In the genomic region with DNA sequence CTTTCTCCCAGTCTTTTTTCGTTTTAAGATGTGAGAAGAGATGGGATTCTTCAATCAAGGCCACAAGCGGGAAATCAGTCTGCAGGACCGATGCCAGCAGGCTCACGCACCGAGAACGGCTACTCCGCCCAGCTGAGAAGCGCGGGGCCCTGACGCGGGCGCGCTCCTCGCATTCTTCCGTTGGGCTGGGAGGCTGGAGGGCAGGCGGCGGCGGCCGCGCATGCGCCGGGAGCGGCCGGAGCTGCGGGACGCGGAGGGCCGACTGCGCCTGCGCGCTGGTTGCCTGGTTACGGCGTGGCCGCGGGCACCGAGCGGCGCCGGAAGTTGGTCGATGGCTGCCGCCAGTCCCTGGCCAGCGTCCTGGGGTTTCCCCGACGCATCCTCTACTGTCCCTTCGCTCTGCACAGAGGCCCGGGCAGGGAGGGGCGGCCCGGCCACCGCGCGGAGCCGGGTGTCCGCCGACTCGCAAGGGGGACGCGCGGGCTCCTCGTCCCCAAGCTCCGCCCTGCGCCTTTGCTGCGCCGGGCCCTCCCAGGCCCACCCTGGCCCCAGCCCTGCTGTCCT, we compare ENCODE assay signal across 1 cellular context.
TF ChIP-seq lines count a peak whose summit lies in the region.

No MANE protein-coding gene starts in this region.

TF ChIP-seq in HepG2, 621 proteins besides CTCF, POLR2A, EP300 and RAD21 (continued from another document and continues in another):
- TF ChIP-seq, protein P1, sequence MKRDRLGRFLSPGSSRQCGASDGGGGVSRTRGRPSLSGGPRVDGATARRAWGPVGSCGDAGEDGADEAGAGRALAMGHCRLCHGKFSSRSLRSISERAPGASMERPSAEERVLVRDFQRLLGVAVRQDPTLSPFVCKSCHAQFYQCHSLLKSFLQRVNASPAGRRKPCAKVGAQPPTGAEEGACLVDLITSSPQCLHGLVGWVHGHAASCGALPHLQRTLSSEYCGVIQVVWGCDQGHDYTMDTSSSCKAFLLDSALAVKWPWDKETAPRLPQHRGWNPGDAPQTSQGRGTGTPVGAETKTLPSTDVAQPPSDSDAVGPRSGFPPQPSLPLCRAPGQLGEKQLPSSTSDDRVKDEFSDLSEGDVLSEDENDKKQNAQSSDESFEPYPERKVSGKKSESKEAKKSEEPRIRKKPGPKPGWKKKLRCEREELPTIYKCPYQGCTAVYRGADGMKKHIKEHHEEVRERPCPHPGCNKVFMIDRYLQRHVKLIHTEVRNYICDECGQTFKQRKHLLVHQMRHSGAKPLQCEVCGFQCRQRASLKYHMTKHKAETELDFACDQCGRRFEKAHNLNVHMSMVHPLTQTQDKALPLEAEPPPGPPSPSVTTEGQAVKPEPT (CRISPR knock-in tag; IDR thresholded peaks at IDR 0.05; ENCODE audit: low read depth) = no peak; the same call in 1 of the 2 replicates
- no peak for TF ChIP-seq RBM22 (optimal IDR thresholded peaks at IDR 0.05; ENCODE audit: low read length)
- TF ChIP-seq MAFG (CRISPR knock-in tag; IDR thresholded peaks at IDR 0.05) = no peak
- TF ChIP-seq ZMAT3 (CRISPR knock-in tag; conservative IDR thresholded peaks at IDR 0.05) = 0 out of 2 replicates have a peak, but pooled peaks have one; percentile 12
- no peak for TF ChIP-seq GLI4 (CRISPR knock-in tag; IDR thresholded peaks at IDR 0.05; ENCODE audit: borderline replicate concordance)
- no peak for TF ChIP-seq ZNF251 (CRISPR knock-in tag; IDR thresholded peaks at IDR 0.05)
- TF ChIP-seq, protein P2, sequence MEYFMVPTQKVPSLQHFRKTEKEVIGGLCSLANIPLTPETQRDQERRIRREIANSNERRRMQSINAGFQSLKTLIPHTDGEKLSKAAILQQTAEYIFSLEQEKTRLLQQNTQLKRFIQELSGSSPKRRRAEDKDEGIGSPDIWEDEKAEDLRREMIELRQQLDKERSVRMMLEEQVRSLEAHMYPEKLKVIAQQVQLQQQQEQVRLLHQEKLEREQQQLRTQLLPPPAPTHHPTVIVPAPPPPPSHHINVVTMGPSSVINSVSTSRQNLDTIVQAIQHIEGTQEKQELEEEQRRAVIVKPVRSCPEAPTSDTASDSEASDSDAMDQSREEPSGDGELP (IDR thresholded peaks at IDR 0.05; ENCODE audit: borderline replicate concordance, low read depth) = peak; percentile 59; the same call in 1 of the 2 replicates
- TF ChIP-seq ZNF674 (CRISPR knock-in tag; IDR thresholded peaks at IDR 0.05; ENCODE audit: low read depth) = no peak
- TF ChIP-seq, protein P3, sequence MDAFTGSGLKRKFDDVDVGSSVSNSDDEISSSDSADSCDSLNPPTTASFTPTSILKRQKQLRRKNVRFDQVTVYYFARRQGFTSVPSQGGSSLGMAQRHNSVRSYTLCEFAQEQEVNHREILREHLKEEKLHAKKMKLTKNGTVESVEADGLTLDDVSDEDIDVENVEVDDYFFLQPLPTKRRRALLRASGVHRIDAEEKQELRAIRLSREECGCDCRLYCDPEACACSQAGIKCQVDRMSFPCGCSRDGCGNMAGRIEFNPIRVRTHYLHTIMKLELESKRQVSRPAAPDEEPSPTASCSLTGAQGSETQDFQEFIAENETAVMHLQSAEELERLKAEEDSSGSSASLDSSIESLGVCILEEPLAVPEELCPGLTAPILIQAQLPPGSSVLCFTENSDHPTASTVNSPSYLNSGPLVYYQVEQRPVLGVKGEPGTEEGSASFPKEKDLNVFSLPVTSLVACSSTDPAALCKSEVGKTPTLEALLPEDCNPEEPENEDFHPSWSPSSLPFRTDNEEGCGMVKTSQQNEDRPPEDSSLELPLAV (CRISPR knock-in tag; conservative IDR thresholded peaks at IDR 0.05; ENCODE audit: low read depth) = no peak
- no peak for TF ChIP-seq HOXA3 (CRISPR knock-in tag; IDR thresholded peaks at IDR 0.05)
- no peak for TF ChIP-seq SRSF9 (IDR thresholded peaks at IDR 0.05; ENCODE audit: borderline replicate concordance, insufficient read depth, low read depth, low read length, poor library complexity, severe bottlenecking)
- TF ChIP-seq, protein P4, sequence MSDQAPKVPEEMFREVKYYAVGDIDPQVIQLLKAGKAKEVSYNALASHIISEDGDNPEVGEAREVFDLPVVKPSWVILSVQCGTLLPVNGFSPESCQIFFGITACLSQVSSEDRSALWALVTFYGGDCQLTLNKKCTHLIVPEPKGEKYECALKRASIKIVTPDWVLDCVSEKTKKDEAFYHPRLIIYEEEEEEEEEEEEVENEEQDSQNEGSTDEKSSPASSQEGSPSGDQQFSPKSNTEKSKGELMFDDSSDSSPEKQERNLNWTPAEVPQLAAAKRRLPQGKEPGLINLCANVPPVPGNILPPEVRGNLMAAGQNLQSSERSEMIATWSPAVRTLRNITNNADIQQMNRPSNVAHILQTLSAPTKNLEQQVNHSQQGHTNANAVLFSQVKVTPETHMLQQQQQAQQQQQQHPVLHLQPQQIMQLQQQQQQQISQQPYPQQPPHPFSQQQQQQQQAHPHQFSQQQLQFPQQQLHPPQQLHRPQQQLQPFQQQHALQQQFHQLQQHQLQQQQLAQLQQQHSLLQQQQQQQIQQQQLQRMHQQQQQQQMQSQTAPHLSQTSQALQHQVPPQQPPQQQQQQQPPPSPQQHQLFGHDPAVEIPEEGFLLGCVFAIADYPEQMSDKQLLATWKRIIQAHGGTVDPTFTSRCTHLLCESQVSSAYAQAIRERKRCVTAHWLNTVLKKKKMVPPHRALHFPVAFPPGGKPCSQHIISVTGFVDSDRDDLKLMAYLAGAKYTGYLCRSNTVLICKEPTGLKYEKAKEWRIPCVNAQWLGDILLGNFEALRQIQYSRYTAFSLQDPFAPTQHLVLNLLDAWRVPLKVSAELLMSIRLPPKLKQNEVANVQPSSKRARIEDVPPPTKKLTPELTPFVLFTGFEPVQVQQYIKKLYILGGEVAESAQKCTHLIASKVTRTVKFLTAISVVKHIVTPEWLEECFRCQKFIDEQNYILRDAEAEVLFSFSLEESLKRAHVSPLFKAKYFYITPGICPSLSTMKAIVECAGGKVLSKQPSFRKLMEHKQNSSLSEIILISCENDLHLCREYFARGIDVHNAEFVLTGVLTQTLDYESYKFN (CRISPR knock-in tag; conservative IDR thresholded peaks at IDR 0.05) = no peak
- TF ChIP-seq PAX8 (CRISPR knock-in tag; IDR thresholded peaks at IDR 0.05; ENCODE audit: borderline replicate concordance) = no peak
- TF ChIP-seq ZNF446 (CRISPR knock-in tag; IDR thresholded peaks at IDR 0.05) = no peak
- TF ChIP-seq, protein P5, sequence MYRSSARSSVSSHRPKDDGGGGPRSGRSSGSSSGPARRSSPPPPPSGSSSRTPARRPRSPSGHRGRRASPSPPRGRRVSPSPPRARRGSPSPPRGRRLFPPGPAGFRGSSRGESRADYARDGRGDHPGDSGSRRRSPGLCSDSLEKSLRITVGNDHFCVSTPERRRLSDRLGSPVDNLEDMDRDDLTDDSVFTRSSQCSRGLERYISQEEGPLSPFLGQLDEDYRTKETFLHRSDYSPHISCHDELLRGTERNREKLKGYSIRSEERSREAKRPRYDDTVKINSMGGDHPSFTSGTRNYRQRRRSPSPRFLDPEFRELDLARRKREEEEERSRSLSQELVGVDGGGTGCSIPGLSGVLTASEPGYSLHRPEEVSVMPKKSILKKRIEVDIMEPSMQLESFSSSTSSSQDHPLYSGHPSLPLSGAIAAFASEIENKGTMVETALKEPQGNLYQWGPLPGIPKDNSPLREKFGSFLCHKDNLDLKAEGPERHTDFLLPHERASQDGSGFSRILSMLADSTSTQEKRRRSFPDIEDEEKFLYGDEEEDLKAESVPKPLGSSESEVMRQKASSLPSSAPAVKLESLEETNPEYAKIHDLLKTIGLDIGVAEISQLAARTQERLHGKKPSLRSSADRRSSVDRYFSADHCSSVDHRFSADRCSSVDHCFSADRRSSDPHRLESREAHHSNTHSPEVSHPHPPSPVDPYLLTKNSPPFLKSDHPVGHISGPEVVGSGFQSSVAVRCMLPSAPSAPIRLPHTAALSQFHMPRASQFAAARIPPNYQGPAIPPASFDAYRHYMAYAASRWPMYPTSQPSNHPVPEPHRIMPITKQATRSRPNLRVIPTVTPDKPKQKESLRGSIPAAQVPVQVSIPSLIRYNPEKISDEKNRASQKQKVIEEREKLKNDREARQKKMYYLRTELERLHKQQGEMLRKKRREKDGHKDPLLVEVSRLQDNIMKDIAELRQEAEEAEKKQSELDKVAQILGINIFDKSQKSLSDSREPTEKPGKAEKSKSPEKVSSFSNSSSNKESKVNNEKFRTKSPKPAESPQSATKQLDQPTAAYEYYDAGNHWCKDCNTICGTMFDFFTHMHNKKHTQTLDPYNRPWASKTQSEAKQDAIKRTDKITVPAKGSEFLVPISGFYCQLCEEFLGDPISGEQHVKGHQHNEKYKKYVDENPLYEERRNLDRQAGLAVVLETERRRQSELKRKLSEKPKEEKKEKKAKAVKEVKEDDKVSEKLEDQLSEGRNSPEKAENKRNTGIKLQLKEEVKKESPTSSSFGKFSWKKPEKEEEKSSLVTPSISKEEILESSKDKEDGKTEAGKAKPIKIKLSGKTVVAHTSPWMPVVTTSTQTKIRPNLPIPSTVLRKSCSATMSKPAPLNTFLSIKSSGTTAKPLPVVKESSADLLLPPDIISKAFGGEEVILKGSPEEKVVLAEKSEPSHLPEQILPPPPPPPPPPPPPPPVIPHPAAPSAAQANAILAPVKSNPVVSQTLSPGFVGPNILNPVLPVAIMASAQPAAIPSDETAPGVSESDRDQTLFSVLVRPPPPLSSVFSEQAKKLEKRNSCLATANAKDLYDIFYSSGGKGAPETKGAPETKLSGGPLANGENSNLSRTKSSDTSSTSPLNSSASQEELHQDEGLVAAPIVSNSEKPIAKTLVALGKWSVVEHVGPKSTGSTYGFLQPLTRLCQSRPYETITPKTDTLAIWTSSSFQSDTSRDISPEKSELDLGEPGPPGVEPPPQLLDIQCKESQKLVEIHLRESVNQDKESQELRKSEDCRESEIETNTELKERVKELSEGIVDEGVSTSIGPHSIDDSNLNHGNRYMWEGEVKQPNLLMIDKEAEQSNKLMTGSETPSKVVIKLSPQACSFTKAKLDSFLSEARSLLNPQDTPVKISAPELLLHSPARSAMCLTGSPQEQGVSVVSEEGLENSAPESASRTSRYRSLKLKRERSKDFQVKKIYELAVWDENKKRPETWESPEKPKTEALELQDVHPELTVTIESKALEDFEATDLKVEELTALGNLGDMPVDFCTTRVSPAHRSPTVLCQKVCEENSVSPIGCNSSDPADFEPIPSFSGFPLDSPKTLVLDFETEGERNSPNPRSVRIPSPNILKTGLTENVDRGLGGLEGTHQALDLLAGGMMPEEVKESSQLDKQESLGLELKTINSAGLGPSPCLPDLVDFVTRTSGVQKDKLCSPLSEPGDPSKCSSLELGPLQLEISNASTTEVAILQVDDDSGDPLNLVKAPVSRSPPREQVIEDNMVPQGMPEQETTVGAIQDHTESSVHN (CRISPR knock-in tag; IDR thresholded peaks at IDR 0.05) = 0 out of 2 replicates have a peak, but pooled peaks have one; percentile 62
- TF ChIP-seq PPARG (CRISPR knock-in tag; conservative IDR thresholded peaks at IDR 0.05) = no peak
- TF ChIP-seq SAFB2 (CRISPR knock-in tag; IDR thresholded peaks at IDR 0.05; ENCODE audit: borderline replicate concordance, low read depth) = no peak
- TF ChIP-seq CEBPG (CRISPR knock-in tag; IDR thresholded peaks at IDR 0.05) = no peak
- no peak for TF ChIP-seq ZNF510 (CRISPR knock-in tag; IDR thresholded peaks at IDR 0.05; ENCODE audit: low read depth)
- peak; percentile 49; the same call in 1 of the 2 replicates for TF ChIP-seq RFX3 (CRISPR knock-in tag; IDR thresholded peaks at IDR 0.05)
- TF ChIP-seq ZNF234 (CRISPR knock-in tag; conservative IDR thresholded peaks at IDR 0.05) = no peak
- no peak for TF ChIP-seq ZKSCAN5 (CRISPR knock-in tag; IDR thresholded peaks at IDR 0.05)
- TF ChIP-seq ZSCAN22 (CRISPR knock-in tag; IDR thresholded peaks at IDR 0.05) = no peak
- TF ChIP-seq HHEX (CRISPR knock-in tag; IDR thresholded peaks at IDR 0.05) = no peak
- no peak for TF ChIP-seq RORA (CRISPR knock-in tag; IDR thresholded peaks at IDR 0.05)
- TF ChIP-seq, protein P6, sequence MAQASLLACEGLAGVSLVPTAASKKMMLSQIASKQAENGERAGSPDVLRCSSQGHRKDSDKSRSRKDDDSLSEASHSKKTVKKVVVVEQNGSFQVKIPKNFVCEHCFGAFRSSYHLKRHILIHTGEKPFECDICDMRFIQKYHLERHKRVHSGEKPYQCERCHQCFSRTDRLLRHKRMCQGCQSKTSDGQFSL (CRISPR knock-in tag; IDR thresholded peaks at IDR 0.05) = no peak
- TF ChIP-seq SIN3A (IDR thresholded peaks at IDR 0.05; ENCODE audit: borderline replicate concordance, low read depth, low read length) = peak; percentile 92; the same call in 1 of the 2 replicates
- TF ChIP-seq ZNF773 (CRISPR knock-in tag; IDR thresholded peaks at IDR 0.05; ENCODE audit: borderline replicate concordance) = no peak
- TF ChIP-seq TARDBP (CRISPR knock-in tag; IDR thresholded peaks at IDR 0.05) = peak; percentile 32
- peak; percentile 39; the same call in 1 of the 2 replicates for TF ChIP-seq ELF3 (CRISPR knock-in tag; IDR thresholded peaks at IDR 0.05)
- no peak for TF ChIP-seq ZNF382 (CRISPR knock-in tag; IDR thresholded peaks at IDR 0.05; ENCODE audit: borderline replicate concordance)
- peak; percentile 14 for TF ChIP-seq RBM39 (IDR thresholded peaks at IDR 0.05; ENCODE audit: low read depth, low read length, poor library complexity, severe bottlenecking)
- no peak for TF ChIP-seq ZNF180 (CRISPR knock-in tag; IDR thresholded peaks at IDR 0.05; ENCODE audit: borderline replicate concordance, low read depth)
- no peak for TF ChIP-seq ZNF816 (CRISPR knock-in tag; IDR thresholded peaks at IDR 0.05; ENCODE audit: borderline replicate concordance)
- TF ChIP-seq PLRG1 (conservative IDR thresholded peaks at IDR 0.05) = no peak
- TF ChIP-seq GFI1 (CRISPR knock-in tag; IDR thresholded peaks at IDR 0.05; ENCODE audit: borderline replicate concordance) = 0 out of 2 replicates have a peak, but pooled peaks have one; percentile 42
- no peak for TF ChIP-seq GABPA (IDR thresholded peaks at IDR 0.05; ENCODE audit: low read depth, low read length)
- peak; percentile 64; the same call in 1 of the 2 replicates for TF ChIP-seq GABPA (CRISPR knock-in tag; IDR thresholded peaks at IDR 0.05; ENCODE audit: low read depth)
- TF ChIP-seq CBFB (CRISPR knock-in tag; IDR thresholded peaks at IDR 0.05) = peak; percentile 26; the same call in 1 of the 2 replicates
- no peak for TF ChIP-seq GPN1 (CRISPR knock-in tag; IDR thresholded peaks at IDR 0.05; ENCODE audit: borderline replicate concordance)
